ENCODE assay signal across 29 cellular contexts in genomic region chr10:29096303-29096824, GRCh38.
"Had no signal": no experiment of that assay in that cellular context is flagged by ENCODE, and none has a peak within 500 bp of the region (broad histone marks: within the 10 kb centered on the region; RNA-seq: fewer than 3 reads in every experiment).

No MANE protein-coding gene starts in this region.

- H3K9me3 ChIP-seq: esophagus muscularis mucosa, gastrocnemius medialis had no signal

- H3K27ac Mint-ChIP-seq: activated CD4-positive, alpha-beta memory T cell treated with anti-CD3 and anti-CD28 coated beads, Interleukin-2, amount 10 ng/mL, durations not matched to agents 7 days and 5 days; activated CD4-positive, alpha-beta T cell treated with anti-CD3 and anti-CD28 coated beads, Interleukin-2, amount 10 ng/mL, durations not matched to agents 7 days and 5 days; activated naive CD8-positive, alpha-beta T cell; activated T-cell treated with anti-CD3 and anti-CD28 coated beads, Interleukin-2, amount 50 U/mL, for 24 hours; activated T-cell treated with anti-CD3 and anti-CD28 coated beads, Interleukin-2, amount 50 U/mL, for 72 hours; dendritic cell treated with granulocyte-macrophage colony-stimulating factor and Interleukin-4, amounts not matched to agents 40 ng/mL and 50 ng/mL, for 4 days had no signal

- H3K4me3 ChIP-seq: coronary artery, dorsolateral prefrontal cortex, esophagus muscularis mucosa, gastrocnemius medialis, heart right ventricle had no signal

- H3K36me3 Mint-ChIP-seq: activated naive CD8-positive, alpha-beta T cell had no signal

- H3K27me3 ChIP-seq: brain microvascular endothelial cell, gastrocnemius medialis had no signal

- H3K36me3 ChIP-seq: brain microvascular endothelial cell, esophagus muscularis mucosa, gastrocnemius medialis, heart right ventricle had no signal

- H3K4me1 ChIP-seq: esophagus muscularis mucosa, foreskin keratinocyte, gastrocnemius medialis, heart right ventricle had no signal

- H3K4me1 Mint-ChIP-seq: activated CD4-positive, alpha-beta memory T cell treated with anti-CD3 and anti-CD28 coated beads, Interleukin-2, amount 10 ng/mL, durations not matched to agents 7 days and 5 days; activated CD4-positive, alpha-beta T cell treated with anti-CD3 and anti-CD28 coated beads, Interleukin-2, amount 10 ng/mL, durations not matched to agents 7 days and 5 days; central memory CD8-positive, alpha-beta T cell had no signal

- H3K4me3 Mint-ChIP-seq: activated CD4-positive, alpha-beta memory T cell treated with anti-CD3 and anti-CD28 coated beads, Interleukin-2, amount 10 ng/mL, durations not matched to agents 7 days and 5 days; activated CD4-positive, alpha-beta T cell treated with anti-CD3 and anti-CD28 coated beads, Interleukin-2, amount 10 ng/mL, durations not matched to agents 7 days and 5 days; activated naive CD8-positive, alpha-beta T cell; activated T-cell treated with anti-CD3 and anti-CD28 coated beads, Interleukin-2, amount 50 U/mL, for 24 hours; activated T-cell treated with anti-CD3 and anti-CD28 coated beads, Interleukin-2, amount 50 U/mL, for 72 hours; central memory CD8-positive, alpha-beta T cell; dendritic cell treated with granulocyte-macrophage colony-stimulating factor and Interleukin-4, amounts not matched to agents 40 ng/mL and 50 ng/mL, for 4 days had no signal

- H3K9me3 Mint-ChIP-seq: activated CD4-positive, alpha-beta T cell treated with anti-CD3 and anti-CD28 coated beads, Interleukin-2, amount 10 ng/mL, durations not matched to agents 7 days and 5 days; dendritic cell treated with granulocyte-macrophage colony-stimulating factor and Interleukin-4, amounts not matched to agents 40 ng/mL and 50 ng/mL, for 4 days had no signal

- DNase-seq: activated CD4-positive, alpha-beta memory T cell treated with anti-CD3 and anti-CD28 coated beads, Interleukin-2, amount 10 ng/mL, durations not matched to agents 7 days and 5 days; activated CD4-positive, alpha-beta T cell treated with anti-CD3 and anti-CD28 coated beads for 1 hour; activated CD4-positive, alpha-beta T cell treated with anti-CD3 and anti-CD28 coated beads for 4 hours; activated CD4-positive, alpha-beta T cell treated with anti-CD3 and anti-CD28 coated beads, Interleukin-2, amount 10 ng/mL, durations not matched to agents 7 days and 5 days; activated CD4-positive, alpha-beta T cell treated with anti-CD3 and anti-CD28 coated beads, Interleukin-2, amount 50 U/mL, for 4 hours; activated CD4-positive, CD25-positive, alpha-beta regulatory T cell; activated CD8-positive, alpha-beta memory T cell treated with anti-CD3 and anti-CD28 coated beads, Interleukin-2, amount 50 U/mL, for 48 hours; activated gamma-delta T cell; activated naive CD4-positive, alpha-beta T cell; activated naive CD4-positive, alpha-beta T cell treated with anti-CD3 and anti-CD28 coated beads, Interleukin-2, amount 50 U/mL, for 16 hours; activated T-cell treated with anti-CD3 and anti-CD28 coated beads for 4 hours; activated T-cell treated with anti-CD3 and anti-CD28 coated beads, Interleukin-2, amount 50 U/mL, for 24 hours; activated T-cell treated with anti-CD3 and anti-CD28 coated beads, Interleukin-2, amount 50 U/mL, for 72 hours; amniotic stem cell; anterior cingulate cortex; brain microvascular endothelial cell; dorsolateral prefrontal cortex; effector memory CD4-positive, alpha-beta T cell; erythroblast; foreskin keratinocyte; gastrocnemius medialis; glutamatergic neuron; heart right ventricle; T-helper 2 cell had no signal

- H3K27me3 Mint-ChIP-seq: activated CD4-positive, alpha-beta memory T cell treated with anti-CD3 and anti-CD28 coated beads, Interleukin-2, amount 10 ng/mL, durations not matched to agents 7 days and 5 days had no signal

- ATAC-seq: activated T-cell treated with anti-CD3 and anti-CD28 coated beads, Interleukin-2, amount 50 U/mL, for 72 hours; foreskin keratinocyte; gastrocnemius medialis; heart right ventricle had no signal

- H3K27ac ChIP-seq: brain microvascular endothelial cell, coronary artery, dorsolateral prefrontal cortex, esophagus muscularis mucosa, foreskin keratinocyte, gastrocnemius medialis, heart right ventricle had no signal
